11 cellular contexts compared by ENCODE assay signal in genomic region chr6:24517659-24518538, GRCh38. TPM values are rescaled to one million over a fixed set of nuclear protein-coding genes. Genes with fewer than 3 reads are reported as not detected.
DNase-seq lines count a peak whose midpoint lies in the region; ATAC-seq lines count a peak whose summit lies in the region.
"Had no signal": no experiment of that assay in that cellular context is flagged by ENCODE, and none has a peak within 500 bp of the region (broad histone marks: within the 10 kb centered on the region; RNA-seq: fewer than 3 reads in every experiment).

No MANE protein-coding gene starts in this region.

- H3K4me1 Mint-ChIP-seq in T-helper 2 cell treated with Interferon-gamma antibody and Interleukin-4, amounts not matched to agents 5 μg/mL and 100 μg/mL, for 36 hours (ENCODE audit: low read depth): peaks cover 8% of the 10 kb centered on the region
- peaks cover 33 to 56% (median 35%) of the 10 kb centered on the region in 3 donors for H3K4me1 Mint-ChIP-seq in naive B cell

- H3K27me3 Mint-ChIP-seq in T-helper 2 cell treated with Interferon-gamma antibody and Interleukin-4, amounts not matched to agents 5 μg/mL and 100 μg/mL, for 36 hours (ENCODE audit: low read depth): no peaks in the 10 kb centered on the region
- H3K27me3 Mint-ChIP-seq in naive B cell: no peaks in the 10 kb centered on the region

- no peak for DNase-seq in T-helper 2 cell treated with Interferon-gamma antibody and Interleukin-4, amounts not matched to agents 5 μg/mL and 100 μg/mL, for 36 hours (ENCODE audit: low spot score)
- DNase-seq in T-helper 2 cell (no peak), naive B cell (peak; percentile 29), UCSD-AML1 (lab: John Stamatoyannopoulos, UW; ENCODE audit: unreplicated experiment) (no peak), NCI-H526 (lab: John Stamatoyannopoulos, UW) (no peak)
- no peak for DNase-seq in activated CD4-positive, alpha-beta T cell treated with anti-CD3 and anti-CD28 coated beads for 1 hour

- peaks cover 2% of the 10 kb centered on the region for H3K36me3 Mint-ChIP-seq in T-helper 2 cell treated with Interferon-gamma antibody and Interleukin-4, amounts not matched to agents 5 μg/mL and 100 μg/mL, for 36 hours (ENCODE audit: low read depth)
- H3K36me3 Mint-ChIP-seq in naive B cell: peaks cover 7 to 9% of the 10 kb centered on the region in 2 donors
- H3K36me3 Mint-ChIP-seq: neural progenitor cell had no signal

- peak overlapping the region; percentile 45 for H3K27ac Mint-ChIP-seq in T-helper 2 cell treated with Interferon-gamma antibody and Interleukin-4, amounts not matched to agents 5 μg/mL and 100 μg/mL, for 36 hours
- H3K27ac Mint-ChIP-seq in naive B cell: peak overlapping the region; percentile 91 to 99 (median 97)
- H3K27ac Mint-ChIP-seq: neural progenitor cell had no signal

- peak; percentile 81 for ATAC-seq in GM21576 (IDR thresholded peaks at IDR 0.05; ENCODE audit: unreplicated experiment)
- peak; percentile 61 for ATAC-seq in HG03457 (IDR thresholded peaks at IDR 0.05; ENCODE audit: unreplicated experiment)
- ATAC-seq in naive B cell (ENCODE audit: low read depth in 2 of 2): peak; percentile 60 to 75
- ATAC-seq: A549, Panc1 had no signal

- no peaks in the 10 kb centered on the region for H3K9me3 Mint-ChIP-seq in T-helper 2 cell treated with Interferon-gamma antibody and Interleukin-4, amounts not matched to agents 5 μg/mL and 100 μg/mL, for 36 hours
- H3K9me3 Mint-ChIP-seq in naive B cell: no peaks in the 10 kb centered on the region
- H3K9me3 Mint-ChIP-seq: neural progenitor cell had no signal

- no peak overlapping the region for H3K4me3 Mint-ChIP-seq in T-helper 2 cell treated with Interferon-gamma antibody and Interleukin-4, amounts not matched to agents 5 μg/mL and 100 μg/mL, for 36 hours
- H3K4me3 Mint-ChIP-seq in naive B cell: peak overlapping the region; percentile 48 to 89 (median 77)
- H3K4me3 Mint-ChIP-seq: neural progenitor cell had no signal

RNA-seq across cellular contexts. Expression of gene ALDH5A1, which starts 23.1 kb away (rescaled TPM):
- polyA plus RNA-seq in naive B cell (ENCODE audit: low read depth in 6 of 6): 10 to 100 TPM; 12.1 to 21.8 (median 17.8) TPM

RNA-seq across cellular contexts. Expression of gene GPLD1, which starts 28.5 kb away (rescaled TPM):
- polyA plus RNA-seq in naive B cell (ENCODE audit: low read depth in 6 of 6): 1 to 10 TPM in 4 of 6 donors, under 1 TPM in 1, not detected in 1; 0.49 to 3.0 (median 2.2) TPM
